16 cellular contexts compared by ENCODE assay signal in genomic region chr12:70254846-70255245, GRCh38. TPM values are rescaled to one million over a fixed set of nuclear protein-coding genes. Genes with fewer than 3 reads are reported as not detected.
A peak's percentile ranks its signal among the peaks of the same experiment; 100 is the strongest.
DNase-seq lines count a peak whose midpoint lies in the region; ATAC-seq and TF ChIP-seq lines count a peak whose summit lies in the region.
"Had no signal": no experiment of that assay in that cellular context is flagged by ENCODE, and none has a peak within 500 bp of the region (broad histone marks: within the 10 kb centered on the region; RNA-seq: fewer than 3 reads in every experiment).

No MANE protein-coding gene starts in this region.

- H3K4me3 ChIP-seq in muscle layer of duodenum (ENCODE audit: low read depth in 1 of 2, low read length in 2 of 2) (no peak overlapping the region), transverse colon (no peak overlapping the region), mesendoderm (ENCODE audit: low read length) (no peak overlapping the region)
- H3K4me3 ChIP-seq: right atrium auricular region had no signal

- H3K27ac ChIP-seq in muscle layer of duodenum (ENCODE audit: low read length) (peak overlapping the region; percentile 61), transverse colon (peak overlapping the region; percentile 11 to 49 (median 20)), mesendoderm (ENCODE audit: low read depth, low read length) (no peak overlapping the region)
- H3K27ac ChIP-seq: KMS-11, right atrium auricular region had no signal

- no peak overlapping the region for H4K8ac ChIP-seq in mesendoderm (ENCODE audit: low read depth, low read length)

- no peak overlapping the region for H4K5ac ChIP-seq in mesendoderm (ENCODE audit: low read length)

- intact Hi-C loops in transverse colon (cut with DNase I; ENCODE audit: low total_unique reads), result no loop called here

- peak overlapping the region; percentile 20 for H3K27ac Mint-ChIP-seq in activated naive CD4-positive, alpha-beta T cell treated with anti-CD3 and anti-CD28 coated beads, Interleukin-2, amount 50 U/mL, for 24 hours
- H3K27ac Mint-ChIP-seq in activated naive CD8-positive, alpha-beta T cell treated with anti-CD3 and anti-CD28 coated beads, Interleukin-2, amount 50 U/mL, for 24 hours, result peak overlapping the region; percentile 7
- H3K27ac Mint-ChIP-seq: activated T-helper 1 cell treated with anti-CD3 and anti-CD28 coated beads, Interleukin-12 subunit alpha, Interleukin-12 subunit beta, Interleukin-2, Interleukin-4 antibody, amounts not matched to agents 30 ng/mL and 10 ng/mL and 1 ng/mL, durations not matched to agents 14 hours and 24 hours and 36 hours had no signal

- no peak overlapping the region for H3K4me3 Mint-ChIP-seq in activated naive CD4-positive, alpha-beta T cell treated with anti-CD3 and anti-CD28 coated beads, Interleukin-2, amount 50 U/mL, for 24 hours
- H3K4me3 Mint-ChIP-seq in activated naive CD8-positive, alpha-beta T cell treated with anti-CD3 and anti-CD28 coated beads, Interleukin-2, amount 50 U/mL, for 24 hours, result no peak overlapping the region
- H3K4me3 Mint-ChIP-seq: activated T-helper 1 cell treated with anti-CD3 and anti-CD28 coated beads, Interleukin-12 subunit alpha, Interleukin-12 subunit beta, Interleukin-2, Interleukin-4 antibody, amounts not matched to agents 30 ng/mL and 10 ng/mL and 1 ng/mL, durations not matched to agents 14 hours and 24 hours and 36 hours had no signal

- H3K36me3 Mint-ChIP-seq in activated naive CD4-positive, alpha-beta T cell treated with anti-CD3 and anti-CD28 coated beads, Interleukin-2, amount 50 U/mL, for 24 hours, result peaks cover 4% of the 10 kb centered on the region
- H3K36me3 Mint-ChIP-seq in activated naive CD8-positive, alpha-beta T cell treated with anti-CD3 and anti-CD28 coated beads, Interleukin-2, amount 50 U/mL, for 24 hours (ENCODE audit: low read depth), result peaks cover 11% of the 10 kb centered on the region

- in situ Hi-C loops in transverse colon (cut with MboI; ENCODE audit: low pct_ligation_motif_present in 1 of 4, low pct_unique_long_range_greater_than_20kb in 1 of 4, low sequenced_read_pairs in 3 of 4), result no loop called here

- no peaks in the 10 kb centered on the region for H3K9me3 Mint-ChIP-seq in activated naive CD4-positive, alpha-beta T cell treated with anti-CD3 and anti-CD28 coated beads, Interleukin-2, amount 50 U/mL, for 24 hours
- H3K9me3 Mint-ChIP-seq in activated naive CD8-positive, alpha-beta T cell treated with anti-CD3 and anti-CD28 coated beads, Interleukin-2, amount 50 U/mL, for 24 hours, result no peaks in the 10 kb centered on the region
- H3K9me3 Mint-ChIP-seq: activated T-helper 1 cell treated with anti-CD3 and anti-CD28 coated beads, Interleukin-12 subunit alpha, Interleukin-12 subunit beta, Interleukin-2, Interleukin-4 antibody, amounts not matched to agents 30 ng/mL and 10 ng/mL and 1 ng/mL, durations not matched to agents 14 hours and 24 hours and 36 hours had no signal

- no peak overlapping the region for H3K4me2 ChIP-seq in mesendoderm (ENCODE audit: low read length)
- H3K4me2 ChIP-seq: KMS-11 had no signal

- no peaks in the 10 kb centered on the region for H3K27me3 Mint-ChIP-seq in activated naive CD4-positive, alpha-beta T cell treated with anti-CD3 and anti-CD28 coated beads, Interleukin-2, amount 50 U/mL, for 24 hours
- H3K27me3 Mint-ChIP-seq in activated naive CD8-positive, alpha-beta T cell treated with anti-CD3 and anti-CD28 coated beads, Interleukin-2, amount 50 U/mL, for 24 hours, result no peaks in the 10 kb centered on the region

- no peak overlapping the region for H2AK5ac ChIP-seq in mesendoderm (ENCODE audit: low read length)

- no peaks in the 10 kb centered on the region for H3K27me3 ChIP-seq in muscle layer of duodenum (ENCODE audit: low read depth, low read length)
- no peaks in the 10 kb centered on the region for H3K27me3 ChIP-seq in transverse colon
- no peaks in the 10 kb centered on the region for H3K27me3 ChIP-seq in mesendoderm (ENCODE audit: insufficient read depth, low read length, poor library complexity)
- H3K27me3 ChIP-seq: right atrium auricular region had no signal

- ATAC-seq in activated naive CD8-positive, alpha-beta T cell treated with anti-CD3 and anti-CD28 coated beads, Interleukin-2, amount 50 U/mL, for 24 hours, result no peak

- H3K4me1 Mint-ChIP-seq in activated naive CD4-positive, alpha-beta T cell treated with anti-CD3 and anti-CD28 coated beads, Interleukin-2, amount 50 U/mL, for 24 hours, result peaks cover 94% of the 10 kb centered on the region
- peaks cover 80% of the 10 kb centered on the region for H3K4me1 Mint-ChIP-seq in activated naive CD8-positive, alpha-beta T cell treated with anti-CD3 and anti-CD28 coated beads, Interleukin-2, amount 50 U/mL, for 24 hours

- TF ChIP-seq POLR2A in transverse colon (IDR thresholded peaks at IDR 0.05), result no peak

- H3K4ac ChIP-seq in mesendoderm (ENCODE audit: low read depth, low read length), result no peak overlapping the region

- TF ChIP-seq EP300 in transverse colon (IDR thresholded peaks at IDR 0.05; ENCODE audit: low read depth), result no peak

- no peak overlapping the region for H3K56ac ChIP-seq in mesendoderm (ENCODE audit: low read length)

- TF ChIP-seq CTCF in transverse colon (IDR thresholded peaks at IDR 0.05), result no peak

- no peak overlapping the region for H2BK15ac ChIP-seq in mesendoderm (replicated peaks; ENCODE audit: low read depth)

- no peaks in the 10 kb centered on the region for H3K9me3 ChIP-seq in muscle layer of duodenum (ENCODE audit: control insufficient read depth in 1 of 2, low read length in 2 of 2)
- no peaks in the 10 kb centered on the region for H3K9me3 ChIP-seq in transverse colon
- H3K9me3 ChIP-seq: right atrium auricular region had no signal

- H2BK5ac ChIP-seq in mesendoderm (ENCODE audit: low read length), result no peak overlapping the region

- H3K79me2 ChIP-seq in mesendoderm (ENCODE audit: control insufficient read depth, insufficient read depth, low read length), result peaks cover 64% of the 10 kb centered on the region

- H3K4me1 ChIP-seq in muscle layer of duodenum (ENCODE audit: control insufficient read depth in 1 of 2, insufficient read depth in 2 of 2, low read length in 2 of 2) (peaks cover 0 to 39% of the 10 kb centered on the region in 2 donors), transverse colon (peaks cover 3 to 77% (median 9%) of the 10 kb centered on the region in 4 donors), mesendoderm (ENCODE audit: control insufficient read depth, low read depth, low read length) (peaks cover 4% of the 10 kb centered on the region)

- WGBS in transverse colon (ENCODE audit: low coverage in 1 of 2), 2 donors, result 77 to 84% methylated on average over 3 to 5 of the region's 5 CpGs
- 100% methylated on average over 1 of the region's 5 CpGs for WGBS in mesendoderm (ENCODE audit: extremely low coverage, insufficient coverage, low lambda C conversion rate)

- H3K23ac ChIP-seq in mesendoderm (ENCODE audit: low read length), result no peak overlapping the region

- no peaks in the 10 kb centered on the region for H3K79me1 ChIP-seq in mesendoderm (ENCODE audit: low read length)

- H3K9ac ChIP-seq in mesendoderm (ENCODE audit: low read length), result no peak overlapping the region
- H3K9ac ChIP-seq: KMS-11 had no signal

- DNase-seq in activated naive CD4-positive, alpha-beta T cell treated with anti-CD3 and anti-CD28 coated beads, Interleukin-2, amount 50 U/mL, for 16 hours, result no peak
- no peak for DNase-seq in activated naive CD8-positive, alpha-beta T cell treated with anti-CD3 and anti-CD28 coated beads, Interleukin-2, amount 50 U/mL, for 24 hours
- DNase-seq in transverse colon (no peak), superior temporal gyrus (ENCODE audit: extremely low spot score) (no peak), mesendoderm (no peak), SW480 (ENCODE audit: low spot score) (no peak)
- DNase-seq: ACHN; NCI-H1694 treated with DMSO at 0.1 percent for 48 hours; NCI-H526; stimulated activated naive CD4-positive, alpha-beta T cell; T-helper 2 cell had no signal

- no peak overlapping the region for H3K18ac ChIP-seq in mesendoderm (ENCODE audit: low read length)

- no peaks in the 10 kb centered on the region for H3K36me3 ChIP-seq in muscle layer of duodenum (ENCODE audit: control insufficient read depth in 1 of 2, insufficient read depth in 2 of 2, low read length in 2 of 2)
- no peaks in the 10 kb centered on the region for H3K36me3 ChIP-seq in transverse colon
- no peaks in the 10 kb centered on the region for H3K36me3 ChIP-seq in mesendoderm (ENCODE audit: control insufficient read depth, insufficient read depth, low read length)
- H3K36me3 ChIP-seq: right atrium auricular region had no signal

- no peak overlapping the region for H2BK120ac ChIP-seq in mesendoderm (ENCODE audit: low read depth, low read length)

RNA-seq across cellular contexts. Expression of gene CNOT2, which starts 11.6 kb away (rescaled TPM):
- 100 to 1,000 TPM in 3 of 4 donors, 10 to 100 TPM in 1; 36.8 to 204 (median 139) TPM for total RNA-seq in transverse colon
- 187 TPM for polyA plus RNA-seq in mesendoderm (2013, experiment 1 of 2)
- polyA plus RNA-seq in mesendoderm (2013, experiment 2 of 2), result 178 TPM
